Comparison of ENCODE assay signal across 8 cellular contexts in the genomic region with DNA sequence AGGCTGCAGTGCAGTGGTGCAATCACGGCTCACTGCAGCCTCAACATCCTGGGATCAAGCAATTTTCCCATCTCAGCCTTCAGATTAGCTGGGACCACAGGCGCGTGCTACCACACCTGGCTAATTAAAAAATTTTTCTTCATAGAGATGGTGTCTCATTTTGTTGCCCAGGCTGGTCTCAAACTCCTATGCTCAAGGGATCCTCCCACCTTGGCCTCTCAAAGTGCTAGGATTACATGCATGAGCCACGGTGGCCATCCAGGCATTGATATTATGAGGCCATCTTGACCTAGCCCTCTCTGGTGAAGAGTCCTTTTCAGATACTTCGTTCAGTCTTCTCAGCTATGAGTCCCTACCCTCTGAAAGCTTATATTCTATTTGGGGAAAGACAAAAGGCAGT. TPM values are rescaled to one million over a fixed set of nuclear protein-coding genes. Genes with fewer than 3 reads are reported as not detected.
DNase-seq lines count a peak whose midpoint lies in the region; ATAC-seq and TF ChIP-seq lines count a peak whose summit lies in the region.

No MANE protein-coding gene starts in this region.

- intact Hi-C loops in thyroid gland (cut with DNase I): no loop called here

- H3K4me1 Mint-ChIP-seq in activated T-cell treated with anti-CD3 and anti-CD28 coated beads, Interleukin-2, amount 50 U/mL, for 72 hours (ENCODE audit: low read depth): peaks cover 90% of the 10 kb centered on the region
- H3K4me1 Mint-ChIP-seq in activated CD4-positive, alpha-beta memory T cell treated with anti-CD3 and anti-CD28 coated beads, Interleukin-2, amount 10 ng/mL, durations not matched to agents 7 days and 5 days: peaks cover 71% of the 10 kb centered on the region
- H3K4me1 Mint-ChIP-seq in immature natural killer cell: peaks cover 84 to 93% of the 10 kb centered on the region in 2 donors

- TF ChIP-seq POLR2A in thyroid gland (IDR thresholded peaks at IDR 0.05): no peak

- WGBS in thyroid gland, 2 donors: 78 to 86% methylated on average over 5 of the region's 5 CpGs

- no peaks in the 10 kb centered on the region for H3K27me3 ChIP-seq in thyroid gland

- no peak for ATAC-seq in activated T-cell treated with anti-CD3 and anti-CD28 coated beads, Interleukin-2, amount 50 U/mL, for 72 hours (replicated peaks in 1 of 2)

- POLR2A ChIA-PET in activated CD4-positive, alpha-beta memory T cell treated with anti-CD3 and anti-CD28 coated beads, Interleukin-2, amount 10 ng/mL, durations not matched to agents 7 days and 5 days (lab: Charles Lee): interaction anchor here (0.9 to 10.4 kb wide), 14 partner anchors 10 to 395 kb away, joined by 3 to 290 read pairs (median 30); partner anchors contain the start of genes CASP10, CFLAR, CLK1 and NIF3L1

- CTCF ChIA-PET in activated CD4-positive, alpha-beta memory T cell treated with anti-CD3 and anti-CD28 coated beads, Interleukin-2, amount 10 ng/mL, durations not matched to agents 7 days and 5 days (lab: Charles Lee): interaction anchor here (1.1 to 8.9 kb wide), 7 partner anchors 8 to 192 kb away, joined by 4 to 105 read pairs (median 11); partner anchors contain the start of genes CASP10 and TRAK2

- no peaks in the 10 kb centered on the region for H3K9me3 Mint-ChIP-seq in activated T-cell treated with anti-CD3 and anti-CD28 coated beads, Interleukin-2, amount 50 U/mL, for 72 hours
- no peaks in the 10 kb centered on the region for H3K9me3 Mint-ChIP-seq in activated CD4-positive, alpha-beta memory T cell treated with anti-CD3 and anti-CD28 coated beads, Interleukin-2, amount 10 ng/mL, durations not matched to agents 7 days and 5 days
- H3K9me3 Mint-ChIP-seq in immature natural killer cell: no peaks in the 10 kb centered on the region

- H3K9me3 ChIP-seq in thyroid gland: no peaks in the 10 kb centered on the region

- H3K4me3 Mint-ChIP-seq in activated T-cell treated with anti-CD3 and anti-CD28 coated beads, Interleukin-2, amount 50 U/mL, for 72 hours: peak overlapping the region; percentile 95 to 98
- H3K4me3 Mint-ChIP-seq in activated CD4-positive, alpha-beta memory T cell treated with anti-CD3 and anti-CD28 coated beads, Interleukin-2, amount 10 ng/mL, durations not matched to agents 7 days and 5 days: peak overlapping the region; percentile 81
- H3K4me3 Mint-ChIP-seq in immature natural killer cell: peak overlapping the region; percentile 93 to 100 (median 96)

- TF ChIP-seq CTCF in thyroid gland (IDR thresholded peaks at IDR 0.05): no peak

- peak overlapping the region in 2 of 3 donors; percentile 10 to 89 for H3K27ac ChIP-seq in thyroid gland

- peak overlapping the region; percentile 98 for H3K27ac Mint-ChIP-seq in activated T-cell treated with anti-CD3 and anti-CD28 coated beads, Interleukin-2, amount 50 U/mL, for 72 hours
- peak overlapping the region; percentile 98 for H3K27ac Mint-ChIP-seq in activated CD4-positive, alpha-beta memory T cell treated with anti-CD3 and anti-CD28 coated beads, Interleukin-2, amount 10 ng/mL, durations not matched to agents 7 days and 5 days
- H3K27ac Mint-ChIP-seq in immature natural killer cell: peak overlapping the region; percentile 97 to 100 (median 99)

- H3K36me3 Mint-ChIP-seq in activated T-cell treated with anti-CD3 and anti-CD28 coated beads, Interleukin-2, amount 50 U/mL, for 72 hours (ENCODE audit: insufficient read depth in 2 of 2): peaks cover 14 to 23% of the 10 kb centered on the region in 2 donors
- peaks cover 47% of the 10 kb centered on the region for H3K36me3 Mint-ChIP-seq in activated CD4-positive, alpha-beta memory T cell treated with anti-CD3 and anti-CD28 coated beads, Interleukin-2, amount 10 ng/mL, durations not matched to agents 7 days and 5 days (ENCODE audit: low read depth)
- peaks cover 9 to 15% (median 10%) of the 10 kb centered on the region in 3 donors for H3K36me3 Mint-ChIP-seq in immature natural killer cell

- no peaks in the 10 kb centered on the region for H3K27me3 Mint-ChIP-seq in activated T-cell treated with anti-CD3 and anti-CD28 coated beads, Interleukin-2, amount 50 U/mL, for 72 hours (ENCODE audit: low read depth)
- no peaks in the 10 kb centered on the region for H3K27me3 Mint-ChIP-seq in activated CD4-positive, alpha-beta memory T cell treated with anti-CD3 and anti-CD28 coated beads, Interleukin-2, amount 10 ng/mL, durations not matched to agents 7 days and 5 days
- H3K27me3 Mint-ChIP-seq in immature natural killer cell (ENCODE audit: low read depth in 3 of 3): peaks cover 30 to 35% (median 33%) of the 10 kb centered on the region in 3 donors

- H3K4me1 ChIP-seq in thyroid gland: peaks cover 0 to 12% of the 10 kb centered on the region in 2 donors

- no peaks in the 10 kb centered on the region for H3K36me3 ChIP-seq in thyroid gland

- peak overlapping the region in 1 of 3 donors; percentile 38 for H3K4me3 ChIP-seq in thyroid gland (replicated peaks in 1 of 3)

- no peak for DNase-seq in activated T-cell treated with anti-CD3 and anti-CD28 coated beads, Interleukin-2, amount 50 U/mL, for 72 hours
- DNase-seq in activated T-cell treated with anti-CD3 and anti-CD28 coated beads for 4 hours (no peak), immature natural killer cell (no peak), thyroid gland (no peak), NOMO-1 (lab: John Stamatoyannopoulos, UW; ENCODE audit: unreplicated experiment in 2 of 2) (no peak), CD1c-positive myeloid dendritic cell (ENCODE audit: extremely low spot score) (no peak)
- DNase-seq in activated CD4-positive, alpha-beta memory T cell treated with anti-CD3 and anti-CD28 coated beads, Interleukin-2, amount 10 ng/mL, durations not matched to agents 7 days and 5 days: no peak
- DNase-seq in stimulated activated CD4-positive, alpha-beta T cell treated with anti-CD3 and anti-CD28 coated beads, Interleukin-2, amount 100 ng/mL, for 48 hours: no peak

RNA-seq across cellular contexts. Expression of gene CASP8, which starts 1.1 kb away (rescaled TPM):
- total RNA-seq in activated T-cell treated with anti-CD3 and anti-CD28 coated beads, Interleukin-2, amount 50 U/mL, for 72 hours: 10 to 100 TPM; 45.0 to 78.7 TPM
- total RNA-seq in activated CD4-positive, alpha-beta memory T cell treated with anti-CD3 and anti-CD28 coated beads, Interleukin-2, amount 10 ng/mL, durations not matched to agents 7 days and 5 days: 100 to 1,000 TPM in 1 of 2 experiments, 10 to 100 TPM in 1; 99.8 to 102 TPM
- polyA plus RNA-seq in immature natural killer cell: 100 to 1,000 TPM in 1 of 3 donors, 10 to 100 TPM in 2; 20.2 to 116 (median 28.0) TPM
- total RNA-seq in thyroid gland: 10 to 100 TPM in 2 of 4 donors, 1 to 10 TPM in 2; 8.7 to 14.1 (median 9.6) TPM
